Comparison of ENCODE assay signal across 11 cellular contexts in genomic region chr9:106921989-106922388, GRCh38. TPM values are rescaled to one million over a fixed set of nuclear protein-coding genes. Genes with fewer than 3 reads are reported as not detected.
DNase-seq lines count a peak whose midpoint lies in the region; TF ChIP-seq lines count a peak whose summit lies in the region.
"Had no signal": no experiment of that assay in that cellular context is flagged by ENCODE, and none has a peak within 500 bp of the region (broad histone marks: within the 10 kb centered on the region; RNA-seq: fewer than 3 reads in every experiment).

No MANE protein-coding gene starts in this region.

- H3K79me2 ChIP-seq in fibroblast of lung (ENCODE audit: control insufficient read depth, insufficient read depth, low read length) = no peaks in the 10 kb centered on the region
- H3K79me2 ChIP-seq in trophoblast cell (ENCODE audit: control insufficient read depth, insufficient read depth, low read length, poor library complexity) = peaks cover 4% of the 10 kb centered on the region

- H2AFZ ChIP-seq in fibroblast of lung (ENCODE audit: low read length) (no peak overlapping the region), trophoblast cell (ENCODE audit: insufficient read depth, low read length, poor library complexity) (no peak overlapping the region)

- H3K4me2 ChIP-seq in BLaER1 (peak overlapping the region; percentile 46; the same call in 1 of the 2 replicates), fibroblast of lung (ENCODE audit: extremely low read depth, insufficient read depth, low read length) (peak overlapping the region; percentile 53), trophoblast cell (ENCODE audit: low read length) (no peak overlapping the region)

- no peak overlapping the region for H3K4ac ChIP-seq in trophoblast cell (ENCODE audit: low read depth, low read length)

- H3K9me3 ChIP-seq in BLaER1 (peaks cover 34% of the 10 kb centered on the region), Peyer's patch (no peaks in the 10 kb centered on the region), fibroblast of lung (ENCODE audit: control insufficient read depth, insufficient read depth, low read depth, low read length) (no peaks in the 10 kb centered on the region), trophoblast cell (ENCODE audit: insufficient read depth, low read depth, low read length) (peaks cover 2% of the 10 kb centered on the region), tibial artery (no peaks in the 10 kb centered on the region)

- H3K9ac ChIP-seq in BLaER1 (no peak overlapping the region), fibroblast of lung (ENCODE audit: insufficient read depth, low read length) (no peak overlapping the region), trophoblast cell (ENCODE audit: low read length) (no peak overlapping the region)

- peaks cover 19% of the 10 kb centered on the region for H3K79me1 ChIP-seq in trophoblast cell (ENCODE audit: low read length)

- no peak for TF ChIP-seq POLR2A in Peyer's patch (IDR thresholded peaks at IDR 0.05)

- H3K4me3 ChIP-seq in BLaER1 = no peak overlapping the region
- no peak overlapping the region for H3K4me3 ChIP-seq in Peyer's patch
- H3K4me3 ChIP-seq in fibroblast of lung (replicated peaks in 1 of 4; ENCODE audit: control extremely low read depth in 1 of 4, insufficient read depth in 1 of 4, low read depth in 3 of 4, low read length in 4 of 4) = peak overlapping the region in 1 of 4 experiments; percentile 34
- no peak overlapping the region for H3K4me3 ChIP-seq in trophoblast cell (ENCODE audit: low read depth, low read length)
- H3K4me3 ChIP-seq in tibial artery = no peak overlapping the region
- H3K4me3 ChIP-seq in coronary artery = no peak overlapping the region

- H2BK120ac ChIP-seq in trophoblast cell (ENCODE audit: insufficient read depth, low read length, poor library complexity) = no peak overlapping the region

- no peak overlapping the region for H4K12ac ChIP-seq in trophoblast cell (ENCODE audit: low read depth, low read length)

- no peak overlapping the region for H4K8ac ChIP-seq in trophoblast cell (ENCODE audit: low read depth, low read length)

- H4K91ac ChIP-seq in trophoblast cell (ENCODE audit: low read depth, low read length) = no peak overlapping the region

- H3K36me3 ChIP-seq in BLaER1 = peaks cover 40% of the 10 kb centered on the region
- peaks cover 0 to 36% (median 0%) of the 10 kb centered on the region in 3 donors for H3K36me3 ChIP-seq in Peyer's patch
- peaks cover 10% of the 10 kb centered on the region for H3K36me3 ChIP-seq in fibroblast of lung (ENCODE audit: control insufficient read depth, insufficient read depth, low read length)
- peaks cover 21 to 35% of the 10 kb centered on the region in 2 experiments for H3K36me3 ChIP-seq in trophoblast cell (ENCODE audit: control insufficient read depth in 1 of 2, insufficient read depth in 2 of 2, low read length in 2 of 2)
- H3K36me3 ChIP-seq in tibial artery = peaks cover 11 to 34% (median 20%) of the 10 kb centered on the region in 3 donors

- H3K27ac ChIP-seq in BLaER1 (no peak overlapping the region), Peyer's patch (peak overlapping the region in 3 of 4 donors; percentile 56 to 96 (median 89)), fibroblast of lung (ENCODE audit: insufficient read depth, low read length) (peak overlapping the region; percentile 83), trophoblast cell (ENCODE audit: low read depth, low read length) (peak overlapping the region; percentile 98), tibial artery (no peak overlapping the region), coronary artery (peak overlapping the region in 1 of 2 donors; percentile 66)

- no CpG with 5 or more reads among the region's 2 CpGs for WGBS in trophoblast cell (ENCODE audit: extremely low coverage, insufficient coverage, insufficient read length)

- TF ChIP-seq CTCF in Peyer's patch (IDR thresholded peaks at IDR 0.05) (no peak), fibroblast of lung (conservative IDR thresholded peaks at IDR 0.05 in 1 of 2, IDR thresholded peaks at IDR 0.05 in 1 of 2; ENCODE audit: low read depth in 1 of 2, low read length in 2 of 2) (no peak), tibial artery (IDR thresholded peaks at IDR 0.05) (no peak), coronary artery (IDR thresholded peaks at IDR 0.05) (no peak)

- H3K23ac ChIP-seq in trophoblast cell (ENCODE audit: low read length) = no peak overlapping the region

- H3K27me3 ChIP-seq in BLaER1 (no peaks in the 10 kb centered on the region), Peyer's patch (no peaks in the 10 kb centered on the region), fibroblast of lung (ENCODE audit: control insufficient read depth, insufficient read depth, low read length) (no peaks in the 10 kb centered on the region), trophoblast cell (ENCODE audit: insufficient read depth, low read length) (no peaks in the 10 kb centered on the region), tibial artery (no peaks in the 10 kb centered on the region)

- no peak overlapping the region for H2BK5ac ChIP-seq in trophoblast cell (ENCODE audit: low read depth, low read length, poor library complexity)

- H2BK12ac ChIP-seq in trophoblast cell (ENCODE audit: low read length) = no peak overlapping the region

- H4K20me1 ChIP-seq in BLaER1 = no peaks in the 10 kb centered on the region
- H4K20me1 ChIP-seq in fibroblast of lung (ENCODE audit: control insufficient read depth, extremely low read depth, insufficient read depth, low read length) = no peaks in the 10 kb centered on the region

- no peak overlapping the region for H3K18ac ChIP-seq in trophoblast cell (ENCODE audit: low read length)

- no peak overlapping the region for H3K14ac ChIP-seq in trophoblast cell (ENCODE audit: low read length)

- intact Hi-C loops in tibial artery (cut with DNase I; ENCODE audit: low total_unique reads) = no loop called here

- no peak overlapping the region for H2AK5ac ChIP-seq in trophoblast cell (ENCODE audit: low read length)

- no peak for DNase-seq in Peyer's patch
- DNase-seq in fibroblast of lung (ENCODE audit: low read depth in 2 of 2) = peak; percentile 48 to 60
- no peak for DNase-seq in trophoblast cell
- DNase-seq in tibial artery = no peak
- DNase-seq in coronary artery (ENCODE audit: low spot score) = no peak
- DNase-seq in anterior cingulate cortex (lab: John Stamatoyannopoulos, UW) = no peak
- DNase-seq in dermis blood vessel endothelial cell = no peak
- DNase-seq: activated CD8-positive, alpha-beta T cell treated with anti-CD3 and anti-CD28 coated beads, Interleukin-2, amount 10 ng/mL, durations not matched to agents 7 days and 5 days; activated naive CD8-positive, alpha-beta T cell treated with anti-CD3 and anti-CD28 coated beads, Interleukin-2, amount 10 ng/mL, durations not matched to agents 7 days and 5 days had no signal

- peaks cover 22% of the 10 kb centered on the region for H3K4me1 ChIP-seq in BLaER1
- peaks cover 0 to 42% (median 2%) of the 10 kb centered on the region in 4 donors for H3K4me1 ChIP-seq in Peyer's patch
- peaks cover 19% of the 10 kb centered on the region for H3K4me1 ChIP-seq in fibroblast of lung (ENCODE audit: control insufficient read depth, extremely low read depth, insufficient read depth, low read length)
- peaks cover 13 to 15% of the 10 kb centered on the region in 2 experiments for H3K4me1 ChIP-seq in trophoblast cell (ENCODE audit: control insufficient read depth in 1 of 2, insufficient read depth in 2 of 2, low read length in 2 of 2)
- H3K4me1 ChIP-seq in tibial artery = peaks cover 0 to 18% (median 5%) of the 10 kb centered on the region in 4 donors

RNA-seq across cellular contexts. Expression of gene ZNF462, which starts 59.0 kb away (rescaled TPM):
- total RNA-seq in Peyer's patch = 10 to 100 TPM; 16.1 to 39.6 (median 25.5) TPM
- 19.5 and 27.4 TPM in 2 replicates for total RNA-seq in fibroblast of lung
- polyA plus RNA-seq in fibroblast of lung = 6.0 and 6.3 TPM in 2 replicates
- polyA plus RNA-seq in fibroblast of lung (2012) = 5.3 and 7.5 TPM in 2 replicates
- 34.8 and 37.5 TPM in 2 replicates for polyA minus RNA-seq in fibroblast of lung (ENCODE audit: low replicate concordance)
- 20.2 and 22.5 TPM in 2 replicates for polyA plus RNA-seq in trophoblast cell (2013)
- 11.4 and 11.9 TPM in 2 replicates for total RNA-seq in dermis blood vessel endothelial cell
- total RNA-seq: activated CD8-positive, alpha-beta T cell treated with anti-CD3 and anti-CD28 coated beads, Interleukin-2, amount 10 ng/mL, durations not matched to agents 7 days and 5 days had no signal
- polyA plus RNA-seq: CD8-positive, alpha-beta memory T cell had no signal

Comparison
In these comparisons a context has a peak if more than half of its experiments do, and no peak if none do; other contexts are left out.
1. H3K27ac ChIP-seq: peak in Peyer's patch (3 of 4), fibroblast of lung (single experiment) and trophoblast cell (single experiment); none in BLaER1 (single experiment) and tibial artery (0 of 2).
2. DNase-seq: peak in fibroblast of lung (2 of 2); none in Peyer's patch (0 of 3), trophoblast cell (0 of 2), tibial artery (0 of 2), coronary artery (single experiment), anterior cingulate cortex (0 of 58) and dermis blood vessel endothelial cell (single experiment).